8 cellular contexts compared by ENCODE assay signal in genomic region chr12:6452908-6453630, GRCh38. TPM values are rescaled to one million over a fixed set of nuclear protein-coding genes. Genes with fewer than 3 reads are reported as not detected.
DNase-seq lines count a peak whose midpoint lies in the region; ATAC-seq and TF ChIP-seq lines count a peak whose summit lies in the region.

No MANE protein-coding gene starts in this region.

- no peak overlapping the region for H4K8ac ChIP-seq in H9 (replicated peaks; ENCODE audit: insufficient read length, low read depth, low read length)

- H3K4me3 ChIP-seq in iPS-20b (ENCODE audit: low read length) (peak overlapping the region; percentile 19; the same call in 1 of the 2 replicates), stomach smooth muscle (ENCODE audit: low read length in 2 of 2) (peak overlapping the region; percentile 88 to 96)

- H3K27ac ChIP-seq in H9 (ENCODE audit: insufficient read length, low read depth, low read length) (no peak overlapping the region), iPS-20b (ENCODE audit: low read length) (peak overlapping the region; percentile 93), stomach smooth muscle (ENCODE audit: low read length) (peak overlapping the region; percentile 98)

- H3K23me2 ChIP-seq in H9 (ENCODE audit: insufficient read length, low read depth, low read length, poor library complexity, severe bottlenecking): peaks cover 3% of the 10 kb centered on the region

- H3K9me3 Mint-ChIP-seq in H9: no peaks in the 10 kb centered on the region
- H3K9me3 Mint-ChIP-seq in activated T-helper 17 cell treated with anti-CD3 and anti-CD28 coated beads, Interleukin-2, amount 50 U/mL, for 72 hours: no peaks in the 10 kb centered on the region

- H3K79me1 ChIP-seq in H9 (ENCODE audit: insufficient read depth, low read depth, low read length, poor library complexity, severe bottlenecking): no peaks in the 10 kb centered on the region

- no peak overlapping the region for H2BK15ac ChIP-seq in H9 (ENCODE audit: low read depth, low read length)

- no peak overlapping the region for H2AK5ac ChIP-seq in H9 (ENCODE audit: insufficient read length, low read length)

- no peak overlapping the region for H4K5ac ChIP-seq in H9 (ENCODE audit: insufficient read length, low read depth, low read length)

- no CpG with 5 or more reads among the region's 18 CpGs for WGBS in H9 (ENCODE audit: extremely low coverage, insufficient read length, low lambda C conversion rate)

- H2BK5ac ChIP-seq in H9 (ENCODE audit: insufficient read length, low read length): no peak overlapping the region

- H3K27ac Mint-ChIP-seq in H9: peak overlapping the region; percentile 67 to 99 (median 95); a peak in 5 of 7 replicates
- peak overlapping the region; percentile 100 for H3K27ac Mint-ChIP-seq in activated T-helper 17 cell treated with anti-CD3 and anti-CD28 coated beads, Interleukin-2, amount 50 U/mL, for 72 hours

- H3K23ac ChIP-seq in H9 (ENCODE audit: insufficient read length, low read depth, low read length): no peak overlapping the region

- ATAC-seq in activated T-helper 17 cell treated with anti-CD3 and anti-CD28 coated beads, Interleukin-2, amount 50 U/mL, for 72 hours (replicated peaks): peak; percentile 38
- no peak for ATAC-seq in HG03175 (IDR thresholded peaks at IDR 0.05; ENCODE audit: unreplicated experiment)
- no peak for ATAC-seq in GM21576 (IDR thresholded peaks at IDR 0.05; ENCODE audit: unreplicated experiment)

- no peak overlapping the region for H3T11ph ChIP-seq in H9 (ENCODE audit: low read length)

- H3K9ac ChIP-seq in H9 (ENCODE audit: extremely low read depth, insufficient read length, low read length) (no peak overlapping the region), iPS-20b (ENCODE audit: low read depth, low read length) (peak overlapping the region; percentile 79; the same call in 1 of the 2 replicates), stomach smooth muscle (ENCODE audit: low read length in 2 of 2) (peak overlapping the region; percentile 93 to 94)

- no peak overlapping the region for H3K18ac ChIP-seq in H9 (ENCODE audit: insufficient read length, low read depth, low read length)

- H3K36me3 ChIP-seq in iPS-20b (ENCODE audit: insufficient read depth, low read depth, low read length) (no peaks in the 10 kb centered on the region), stomach smooth muscle (ENCODE audit: control insufficient read depth in 2 of 2, insufficient read depth in 2 of 2, low read length in 2 of 2) (peaks cover 16 to 17% of the 10 kb centered on the region in 2 donors)

- no peak overlapping the region for H3K4ac ChIP-seq in H9 (ENCODE audit: low read depth, low read length)

- no peaks in the 10 kb centered on the region for H3K79me2 ChIP-seq in H9 (ENCODE audit: insufficient read depth, low read length)

- H3K36me3 Mint-ChIP-seq in H9 (ENCODE audit: insufficient read depth in 1 of 3, low read depth in 3 of 3): peaks cover 5 to 9% (median 6%) of the 10 kb centered on the region in 3 experiments; a peak in 6 of 7 replicates
- H3K36me3 Mint-ChIP-seq in activated T-helper 17 cell treated with anti-CD3 and anti-CD28 coated beads, Interleukin-2, amount 50 U/mL, for 72 hours (ENCODE audit: low read depth): peaks cover 87% of the 10 kb centered on the region

- H3K4me1 ChIP-seq in H9 (ENCODE audit: insufficient read depth, low read length): peaks cover 11% of the 10 kb centered on the region; the same call in 1 of the 2 replicates
- H3K4me1 ChIP-seq in iPS-20b (ENCODE audit: insufficient read depth, low read length): peaks cover 30% of the 10 kb centered on the region
- peaks cover 37% of the 10 kb centered on the region for H3K4me1 ChIP-seq in stomach smooth muscle (ENCODE audit: control insufficient read depth, insufficient read depth, low read length)

- no peak overlapping the region for H2BK20ac ChIP-seq in H9 (ENCODE audit: low read depth, low read length, poor library complexity, severe bottlenecking)

- peaks cover 39% of the 10 kb centered on the region in 2 experiments for H3K4me1 Mint-ChIP-seq in H9
- peaks cover 22% of the 10 kb centered on the region for H3K4me1 Mint-ChIP-seq in activated T-helper 17 cell treated with anti-CD3 and anti-CD28 coated beads, Interleukin-2, amount 50 U/mL, for 72 hours

- no peak overlapping the region for H3K4me2 ChIP-seq in H9 (ENCODE audit: insufficient read depth, insufficient read length, low read length)

- H3K9me3 ChIP-seq in H9 (ENCODE audit: control insufficient read depth, low read depth, low read length) (no peaks in the 10 kb centered on the region), iPS-20b (ENCODE audit: insufficient read depth, low read depth, low read length) (no peaks in the 10 kb centered on the region), stomach smooth muscle (ENCODE audit: control insufficient read depth in 2 of 2, low read length in 2 of 2) (no peaks in the 10 kb centered on the region)

- H3K14ac ChIP-seq in H9 (ENCODE audit: insufficient read depth, low read length): 0 out of 2 replicates have a peak overlapping the region, but pooled peaks have one; percentile 11

- in situ Hi-C loops in KBM-7 (cut with MboI; ENCODE audit: low pct_unique_long_range_greater_than_20kb, low sequenced_read_pairs): no loop called here

- no peaks in the 10 kb centered on the region for H3K27me3 ChIP-seq in H9 (ENCODE audit: insufficient read depth, low read length)
- no peaks in the 10 kb centered on the region for H3K27me3 ChIP-seq in iPS-20b (ENCODE audit: insufficient read depth, low read length)
- H3K27me3 ChIP-seq in stomach smooth muscle (ENCODE audit: control insufficient read depth in 1 of 2, insufficient read depth in 2 of 2, low read length in 2 of 2): no peaks in the 10 kb centered on the region

- no peak overlapping the region for H2BK12ac ChIP-seq in H9 (ENCODE audit: insufficient read length, low read depth, low read length)

- H3K56ac ChIP-seq in H9 (ENCODE audit: insufficient read length, low read depth, low read length): no peak overlapping the region

- TF ChIP-seq CTCF in H9 (conservative IDR thresholded peaks at IDR 0.05): no peak

- H3K27me3 Mint-ChIP-seq in H9 (ENCODE audit: low read depth): no peaks in the 10 kb centered on the region; the same call in none of the 2 replicates
- H3K27me3 Mint-ChIP-seq in activated T-helper 17 cell treated with anti-CD3 and anti-CD28 coated beads, Interleukin-2, amount 50 U/mL, for 72 hours: no peaks in the 10 kb centered on the region

- H2BK120ac ChIP-seq in H9 (ENCODE audit: low read depth, low read length, poor library complexity, severe bottlenecking): no peak overlapping the region

- DNase-seq in H9 (no peak), KBM-7 (no peak), NCI-H2196 (lab: John Stamatoyannopoulos, UW; ENCODE audit: unreplicated experiment) (no peak)

- no peaks in the 10 kb centered on the region for H4K20me1 ChIP-seq in H9 (ENCODE audit: control insufficient read depth, insufficient read depth, insufficient read length)

- no peak overlapping the region for H4K91ac ChIP-seq in H9 (ENCODE audit: insufficient read length, low read depth, low read length)

- peak overlapping the region in 1 of 2 experiments; percentile 37; a peak in 1 of 5 replicates for H3K4me3 Mint-ChIP-seq in H9
- H3K4me3 Mint-ChIP-seq in activated T-helper 17 cell treated with anti-CD3 and anti-CD28 coated beads, Interleukin-2, amount 50 U/mL, for 72 hours: peak overlapping the region; percentile 100

- H2AFZ ChIP-seq in H9 (ENCODE audit: low read length): no peak overlapping the region

RNA-seq across cellular contexts. Expression of gene TAPBPL, which starts 1.2 kb away (rescaled TPM):
- 1.4 and 2.3 TPM in 2 replicates for total RNA-seq in H9 (2021)
- 10 to 100 TPM; 24.1 to 28.2 TPM for total RNA-seq in activated T-helper 17 cell treated with anti-CD3 and anti-CD28 coated beads, Interleukin-2, amount 50 U/mL, for 72 hours

RNA-seq across cellular contexts. Expression of gene CD27, which starts 8.3 kb away (rescaled TPM):
- 0.29 and 0.37 TPM in 2 replicates for total RNA-seq in H9 (2021)
- total RNA-seq in activated T-helper 17 cell treated with anti-CD3 and anti-CD28 coated beads, Interleukin-2, amount 50 U/mL, for 72 hours: 10 to 100 TPM; 21.1 to 42.1 TPM

RNA-seq across cellular contexts. Expression of gene VAMP1, which starts 17.4 kb away (rescaled TPM):
- total RNA-seq in H9 (2021): 10.3 TPM in 2 replicates
- 10 to 100 TPM; 19.9 to 81.8 TPM for total RNA-seq in activated T-helper 17 cell treated with anti-CD3 and anti-CD28 coated beads, Interleukin-2, amount 50 U/mL, for 72 hours

RNA-seq across cellular contexts. Expression of gene MRPL51, which starts 40.0 kb away (rescaled TPM):
- 321 and 329 TPM in 2 replicates for total RNA-seq in H9 (2021)
- 100 to 1,000 TPM; 262 to 317 TPM for total RNA-seq in activated T-helper 17 cell treated with anti-CD3 and anti-CD28 coated beads, Interleukin-2, amount 50 U/mL, for 72 hours

RNA-seq across cellular contexts. Expression of gene NCAPD2, which starts 40.8 kb away (rescaled TPM):
- total RNA-seq in H9 (2021): 105 and 114 TPM in 2 replicates
- 100 to 1,000 TPM; 167 to 176 TPM for total RNA-seq in activated T-helper 17 cell treated with anti-CD3 and anti-CD28 coated beads, Interleukin-2, amount 50 U/mL, for 72 hours

Comparison
In these comparisons a context has a peak if more than half of its experiments do, and no peak if none do; other contexts are left out.
1. RNA of gene CD27, which starts 8.3 kb away (total RNA-seq): 21.1 to 42.1 TPM in activated T-helper 17 cell treated with anti-CD3 and anti-CD28 coated beads, Interleukin-2, amount 50 U/mL, for 72 hours; 0.29 to 0.37 TPM in H9; every median in the first group is over 10 times any median in the second.